ENCODE assay signal across 8 cellular contexts in the genomic region with DNA sequence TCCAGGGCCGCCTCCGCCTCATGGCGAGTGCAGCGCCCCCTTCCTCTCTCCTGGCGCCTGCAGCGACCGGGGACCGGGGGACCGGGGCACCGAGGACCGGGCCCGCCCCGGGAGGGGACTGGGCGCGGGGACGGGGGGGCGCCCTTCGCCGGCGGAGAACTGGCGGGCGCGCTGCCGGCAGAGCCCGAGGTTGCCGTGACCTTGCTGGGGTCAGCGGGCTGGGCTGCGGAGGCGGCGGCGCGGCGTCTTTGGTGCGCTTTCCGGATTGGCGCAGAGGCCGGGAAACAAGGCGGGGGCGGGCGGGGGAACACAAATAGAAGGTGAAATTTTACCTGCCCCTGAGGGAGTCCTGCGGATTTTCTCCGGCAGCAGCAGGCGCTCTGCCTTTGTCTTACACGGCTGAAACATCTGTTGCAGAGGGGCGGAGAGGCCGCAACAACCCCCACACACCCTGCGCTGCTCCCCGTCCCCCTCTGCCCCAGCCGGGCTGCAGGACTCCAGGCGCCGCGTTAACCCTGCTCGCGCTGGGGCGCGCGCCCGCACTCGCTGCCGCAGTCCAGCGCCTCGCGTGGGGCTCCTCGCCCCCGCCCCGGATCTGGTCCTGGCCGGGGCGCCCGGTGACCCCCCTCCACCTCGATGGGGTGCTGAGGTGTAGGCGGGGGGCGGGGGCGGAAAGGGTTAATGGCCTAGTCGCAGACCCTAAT. TPM values are rescaled to one million over a fixed set of nuclear protein-coding genes. Genes with fewer than 3 reads are reported as not detected.
DNase-seq lines count a peak whose midpoint lies in the region; ATAC-seq and TF ChIP-seq lines count a peak whose summit lies in the region.

No MANE protein-coding gene starts in this region.

- no peak overlapping the region for H2BK120ac ChIP-seq in trophoblast cell (ENCODE audit: insufficient read depth, low read length, poor library complexity)

- H3K79me1 ChIP-seq in trophoblast cell (ENCODE audit: low read length), result peaks cover 32% of the 10 kb centered on the region

- no peaks in the 10 kb centered on the region for H3K36me3 ChIP-seq in OCI-LY1 (ENCODE audit: insufficient read depth, low read length)
- H3K36me3 ChIP-seq in heart right ventricle, result no peaks in the 10 kb centered on the region
- H3K36me3 ChIP-seq in trophoblast cell (ENCODE audit: control insufficient read depth in 1 of 2, insufficient read depth in 2 of 2, low read length in 2 of 2), result no peaks in the 10 kb centered on the region

- no peaks in the 10 kb centered on the region for H3K9me3 ChIP-seq in OCI-LY1 (ENCODE audit: low read length)
- H3K9me3 ChIP-seq in heart right ventricle, result no peaks in the 10 kb centered on the region
- peaks cover 2% of the 10 kb centered on the region for H3K9me3 ChIP-seq in trophoblast cell (ENCODE audit: insufficient read depth, low read depth, low read length)

- H3K14ac ChIP-seq in trophoblast cell (ENCODE audit: low read length), result no peak overlapping the region

- H3K79me2 ChIP-seq in OCI-LY1 (ENCODE audit: insufficient read depth, low read length), result no peaks in the 10 kb centered on the region
- peaks cover 8% of the 10 kb centered on the region for H3K79me2 ChIP-seq in trophoblast cell (ENCODE audit: control insufficient read depth, insufficient read depth, low read length, poor library complexity)

- 1 to 2% methylated on average over 58 to 74 of the region's 74 CpGs for WGBS in heart right ventricle, 2 donors
- no CpG with 5 or more reads among the region's 74 CpGs for WGBS in trophoblast cell (ENCODE audit: extremely low coverage, insufficient coverage, insufficient read length)

- no peaks in the 10 kb centered on the region for H3K36me3 Mint-ChIP-seq in activated naive CD4-positive, alpha-beta T cell treated with anti-CD3 and anti-CD28 coated beads, Interleukin-2, amount 10 ng/mL, durations not matched to agents 7 days and 5 days

- H2BK12ac ChIP-seq in trophoblast cell (ENCODE audit: low read length), result no peak overlapping the region

- DNase-seq in COR-L47 (lab: John Stamatoyannopoulos, UW) (peak; percentile 59), heart right ventricle (peak; percentile 80 to 86), trophoblast cell (peak in 1 of 2 donors; percentile 39), mesenteric fat pad (ENCODE audit: low spot score) (no peak)
- peak; percentile 83 for DNase-seq in activated naive CD4-positive, alpha-beta T cell treated with anti-CD3 and anti-CD28 coated beads, Interleukin-2, amount 10 ng/mL, durations not matched to agents 7 days and 5 days

- peak overlapping the region; percentile 3 for H3K4ac ChIP-seq in trophoblast cell (ENCODE audit: low read depth, low read length)

- intact Hi-C loops in heart right ventricle (cut with DNase I), result loop anchor here in 4 of 10 donors (5.0 kb wide), 1 partner anchor 101 kb away; a partner anchor contains a TSS

- H3F3A ChIP-seq in OCI-LY1 (ENCODE audit: insufficient read depth, low read length), result no peaks in the 10 kb centered on the region

- H2AFZ ChIP-seq in OCI-LY1 (ENCODE audit: low read length), result no peak overlapping the region
- H2AFZ ChIP-seq in trophoblast cell (ENCODE audit: insufficient read depth, low read length, poor library complexity), result no peak overlapping the region

- peak overlapping the region; percentile 48 for H3K4me3 ChIP-seq in OCI-LY1 (ENCODE audit: low read depth, low read length, poor library complexity, severe bottlenecking)
- peak overlapping the region; percentile 30 to 68 (median 60) for H3K4me3 ChIP-seq in heart right ventricle
- H3K4me3 ChIP-seq in trophoblast cell (ENCODE audit: low read depth, low read length), result peak overlapping the region; percentile 66

- H3K27ac ChIP-seq in OCI-LY1 (ENCODE audit: low read depth, low read length, poor library complexity, severe bottlenecking) (no peak overlapping the region), heart right ventricle (peak overlapping the region; percentile 68 to 97 (median 91)), trophoblast cell (ENCODE audit: low read depth, low read length) (peak overlapping the region; percentile 70)

- ATAC-seq in HG02798 (IDR thresholded peaks at IDR 0.05; ENCODE audit: poor library complexity, unreplicated experiment) (peak; percentile 53), heart right ventricle (peak; percentile 25 to 61 (median 46)), HG03159 (IDR thresholded peaks at IDR 0.05; ENCODE audit: unreplicated experiment) (no peak)

- H3K4me1 Mint-ChIP-seq in activated naive CD4-positive, alpha-beta T cell treated with anti-CD3 and anti-CD28 coated beads, Interleukin-2, amount 10 ng/mL, durations not matched to agents 7 days and 5 days, result peaks cover 23% of the 10 kb centered on the region

- peaks cover 59% of the 10 kb centered on the region for H3K27me3 Mint-ChIP-seq in activated naive CD4-positive, alpha-beta T cell treated with anti-CD3 and anti-CD28 coated beads, Interleukin-2, amount 10 ng/mL, durations not matched to agents 7 days and 5 days

- peak overlapping the region; percentile 61 for H3K4me2 ChIP-seq in OCI-LY1 (ENCODE audit: low read length)
- peak overlapping the region; percentile 96 for H3K4me2 ChIP-seq in trophoblast cell (ENCODE audit: low read length)

- H3K9me2 ChIP-seq in OCI-LY1 (ENCODE audit: low read depth, low read length), result no peaks in the 10 kb centered on the region

- no peak overlapping the region for H2AK5ac ChIP-seq in trophoblast cell (ENCODE audit: low read length)

- peak overlapping the region; percentile 75 for H3K4me3 Mint-ChIP-seq in activated naive CD4-positive, alpha-beta T cell treated with anti-CD3 and anti-CD28 coated beads, Interleukin-2, amount 10 ng/mL, durations not matched to agents 7 days and 5 days

- peak overlapping the region; percentile 72 for H3K18ac ChIP-seq in trophoblast cell (ENCODE audit: low read length)

- H3K27ac Mint-ChIP-seq in activated naive CD4-positive, alpha-beta T cell treated with anti-CD3 and anti-CD28 coated beads, Interleukin-2, amount 10 ng/mL, durations not matched to agents 7 days and 5 days, result no peak overlapping the region

- no peaks in the 10 kb centered on the region for H3K9me3 Mint-ChIP-seq in activated naive CD4-positive, alpha-beta T cell treated with anti-CD3 and anti-CD28 coated beads, Interleukin-2, amount 10 ng/mL, durations not matched to agents 7 days and 5 days

- no peaks in the 10 kb centered on the region for H4K20me1 ChIP-seq in OCI-LY1 (ENCODE audit: insufficient read depth, low read length)

- no peak overlapping the region for H3K23ac ChIP-seq in trophoblast cell (ENCODE audit: low read length)

- peak overlapping the region; percentile 45 for H4K12ac ChIP-seq in trophoblast cell (ENCODE audit: low read depth, low read length)

- H3K27me3 ChIP-seq in OCI-LY1 (ENCODE audit: insufficient read depth, low read length) (peaks cover 5% of the 10 kb centered on the region; the same call in 1 of the 2 replicates), heart right ventricle (peaks cover 0 to 32% (median 0%) of the 10 kb centered on the region in 7 donors), trophoblast cell (ENCODE audit: insufficient read depth, low read length) (no peaks in the 10 kb centered on the region)

- CTCF ChIA-PET in activated naive CD4-positive, alpha-beta T cell treated with anti-CD3 and anti-CD28 coated beads, Interleukin-2, amount 10 ng/mL, durations not matched to agents 7 days and 5 days (lab: Charles Lee), result no interaction called here

- H3K4me1 ChIP-seq in OCI-LY1 (ENCODE audit: insufficient read depth, low read length, severe bottlenecking), result peaks cover 30% of the 10 kb centered on the region
- peaks cover 40 to 86% (median 67%) of the 10 kb centered on the region in 9 donors for H3K4me1 ChIP-seq in heart right ventricle
- peaks cover 51 to 53% of the 10 kb centered on the region in 2 experiments for H3K4me1 ChIP-seq in trophoblast cell (ENCODE audit: control insufficient read depth in 1 of 2, insufficient read depth in 2 of 2, low read length in 2 of 2)

- H2BK5ac ChIP-seq in trophoblast cell (ENCODE audit: low read depth, low read length, poor library complexity), result peak overlapping the region; percentile 70

- peak overlapping the region; percentile 35 for H4K8ac ChIP-seq in trophoblast cell (ENCODE audit: low read depth, low read length)

- H4K91ac ChIP-seq in trophoblast cell (ENCODE audit: low read depth, low read length), result peak overlapping the region; percentile 86

- peak; percentile 22; the same call in 1 of the 2 replicates for TF ChIP-seq CTCF in OCI-LY1 (IDR thresholded peaks at IDR 0.05; ENCODE audit: low read length)
- peak in 6 of 9 donors; percentile 5 to 47 (median 30) for TF ChIP-seq CTCF in heart right ventricle (IDR thresholded peaks at IDR 0.05)

- H3K9ac ChIP-seq in OCI-LY1 (ENCODE audit: low read length) (no peak overlapping the region), trophoblast cell (ENCODE audit: low read length) (peak overlapping the region; percentile 57)

RNA-seq across cellular contexts. Expression of a gene that starts 53.5 kb away (rescaled TPM):
- total RNA-seq in heart right ventricle (10 to 100 TPM in 8 of 10 donors, 1 to 10 TPM in 2; 9.0 to 44.1 (median 16.4) TPM), mesenteric fat pad (39.9 TPM)
- 10 to 100 TPM; 49.0 to 61.2 TPM for polyA plus RNA-seq in heart right ventricle
- polyA plus RNA-seq in trophoblast cell (2013), result 95.5 and 107 TPM in 2 replicates
